In genomic region chr7:86664486-86664885, GRCh38 we compare ENCODE assay signal across 26 cellular contexts. TPM values are rescaled to one million over a fixed set of nuclear protein-coding genes. Genes with fewer than 3 reads are reported as not detected.
DNase-seq lines count a peak whose midpoint lies in the region; ATAC-seq and TF ChIP-seq lines count a peak whose summit lies in the region.
"Had no signal": no experiment of that assay in that cellular context is flagged by ENCODE, and none has a peak within 500 bp of the region (broad histone marks: within the 10 kb centered on the region; RNA-seq: fewer than 3 reads in every experiment).

No MANE protein-coding gene starts in this region.

- no peak for TF ChIP-seq CTCF in stomach (IDR thresholded peaks at IDR 0.05)

- no peaks in the 10 kb centered on the region for H3K36me3 ChIP-seq in stomach
- H3K36me3 ChIP-seq: BLaER1 treated with 17β-estradiol and CSF1 and Interleukin-3, amounts not matched to agents 10 nM and 100 nM; MG63 had no signal

- no peaks in the 10 kb centered on the region for H3K27me3 ChIP-seq in stomach
- H3K27me3 ChIP-seq: BLaER1 treated with 17β-estradiol and CSF1 and Interleukin-3, amounts not matched to agents 10 nM and 100 nM; MG63 had no signal

- H3K4me3 ChIP-seq in stomach, result no peak overlapping the region
- H3K4me3 ChIP-seq: BLaER1 treated with 17β-estradiol and CSF1 and Interleukin-3, amounts not matched to agents 10 nM and 100 nM; GM23248; MG63; PC-9 had no signal

- intact Hi-C loops in head of caudate nucleus (cut with DNase I), result no loop called here
- intact Hi-C loops in stomach (cut with DNase I; ENCODE audit: low total_unique reads), result no loop called here

- no peak for TF ChIP-seq EP300 in stomach (IDR thresholded peaks at IDR 0.05)

- no peaks in the 10 kb centered on the region for H3K4me1 ChIP-seq in stomach
- H3K4me1 ChIP-seq: BLaER1 treated with 17β-estradiol and CSF1 and Interleukin-3, amounts not matched to agents 10 nM and 100 nM had no signal

- 65 to 87% (median 81%) methylated on average over 1 of the region's 1 CpG for WGBS in stomach, 5 donors

- TF ChIP-seq POLR2A in stomach (IDR thresholded peaks at IDR 0.05), result no peak

- H3K9me3 ChIP-seq in stomach, result no peaks in the 10 kb centered on the region
- H3K9me3 ChIP-seq: BLaER1 treated with 17β-estradiol and CSF1 and Interleukin-3, amounts not matched to agents 10 nM and 100 nM; MG63 had no signal

- DNase-seq in anterior cingulate cortex (lab: John Stamatoyannopoulos, UW) (peak in 33 of 58 donors; percentile 4 to 81 (median 35)), head of caudate nucleus (peak in 34 of 42 donors; percentile 14 to 87 (median 64)), middle frontal gyrus (ENCODE audit: extremely low spot score, low spot score) (peak; percentile 80), substantia nigra (lab: John Stamatoyannopoulos, UW) (peak in 32 of 49 donors; percentile 2 to 79 (median 28)), stomach (no peak), NCI-H2171 (lab: John Stamatoyannopoulos, UW) (no peak), hepatic stellate cell (ENCODE audit: low spot score) (no peak)
- DNase-seq: CD4-positive, alpha-beta memory T cell; COR-L47; GM23248; H7; IMR-90; KG1; MG63; NCI-H1105 treated with DMSO at 0.1 percent for 48 hours; NCI-H146; NCI-H2029; NCI-H446 treated with DMSO at 0.1 percent for 48 hours; NCI-H526; PC-9; RPMI8226; SHP77 had no signal

- H3K27ac ChIP-seq in substantia nigra (ENCODE audit: low read depth, low read length, poor library complexity, severe bottlenecking) (peak overlapping the region; percentile 94), stomach (no peak overlapping the region)
- H3K27ac ChIP-seq: BLaER1 treated with 17β-estradiol and CSF1 and Interleukin-3, amounts not matched to agents 10 nM and 100 nM; GM23248; PC-9 had no signal

- ATAC-seq in HG02885 (IDR thresholded peaks at IDR 0.05; ENCODE audit: poor library complexity, unreplicated experiment), result no peak

RNA-seq across cellular contexts. Expression of gene GRM3, which starts 20.8 kb away (rescaled TPM):
- under 1 TPM in 1 of 5 donors, not detected in 4; 0.55 TPM for total RNA-seq in stomach
- polyA plus RNA-seq in stomach, result not detected
- total RNA-seq: CD4-positive, alpha-beta memory T cell; GM23248; IMR-90; PC-9; SK-MEL-5 had no signal
- polyA plus RNA-seq: AG04450; CD4-positive, alpha-beta memory T cell; GM23248; IMR-90 had no signal

Comparison
In these comparisons a context has a peak if more than half of its experiments do, and no peak if none do; other contexts are left out.
1. DNase-seq: peak in anterior cingulate cortex (33 of 58), head of caudate nucleus (34 of 42), middle frontal gyrus (single experiment) and substantia nigra (32 of 49); none in stomach (single experiment), NCI-H2171 (single experiment) and hepatic stellate cell (single experiment).